Comparison of ENCODE assay signal across 38 cellular contexts in the genomic region with DNA sequence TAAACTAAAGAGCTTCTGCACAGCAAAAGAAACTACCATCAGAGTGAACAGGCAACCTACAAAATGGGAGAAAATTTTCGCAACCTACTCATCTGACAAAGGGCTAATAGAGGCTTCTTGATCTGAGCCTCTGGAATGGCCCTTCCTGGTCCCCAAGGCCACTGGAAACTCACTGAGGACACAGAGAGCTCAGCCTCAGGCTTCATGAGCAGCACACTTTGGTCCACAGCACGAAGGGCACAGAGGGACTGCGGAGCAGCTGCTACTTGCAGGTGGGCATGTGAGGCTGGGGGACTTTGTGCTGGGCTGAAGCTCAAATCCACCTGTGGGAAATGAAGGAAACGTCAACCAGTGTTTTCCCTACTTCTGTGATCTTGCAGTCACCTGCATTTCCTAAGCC. TPM values are rescaled to one million over a fixed set of nuclear protein-coding genes. Genes with fewer than 3 reads are reported as not detected.
"Had no signal": no experiment of that assay in that cellular context is flagged by ENCODE, and none has a peak within 500 bp of the region (broad histone marks: within the 10 kb centered on the region; RNA-seq: fewer than 3 reads in every experiment).

No MANE protein-coding gene starts in this region.

- DNase-seq: Karpas-422, Kasumi-1, MG63, MM.1S, MV-4-11, NCI-H1048, NCI-H1092, NCI-H1092 treated with DMSO at 0.1 percent for 48 hours, NCI-H1105, NCI-H1105 treated with DMSO at 0.1 percent for 48 hours, NCI-H1417, NCI-H1417 treated with DMSO at 0.1 percent for 48 hours, NCI-H1436, NCI-H1436 treated with DMSO at 0.1 percent for 48 hours, NCI-H146, NCI-H1694, NCI-H1694 treated with DMSO at 0.1 percent for 48 hours, NCI-H187, NCI-H187 treated with DMSO at 0.1 percent for 48 hours, NCI-H1930, NCI-H2029, NCI-H2029 treated with DMSO at 0.1 percent for 48 hours, NCI-H2081, NCI-H2081 treated with DMSO at 0.1 percent for 48 hours, NCI-H2107, NCI-H2171, NCI-H2171 treated with DMSO at 0.1 percent for 48 hours, NCI-H2227 treated with DMSO at 0.1 percent for 48 hours, NCI-H226, NCI-H345, NCI-H446, NCI-H446 treated with DMSO at 0.1 percent for 48 hours, NCI-H510A, NCI-H510A treated with DMSO at 0.1 percent for 48 hours had no signal

- H3K36me3 ChIP-seq: MG63 had no signal

- H3K9me3 ChIP-seq: MG63 had no signal

- H3K4me3 ChIP-seq: MG63 had no signal

- H3K27me3 ChIP-seq: MG63 had no signal

RNA-seq across cellular contexts. Expression of a gene that starts 27.4 kb away (rescaled TPM):
- total RNA-seq: LHCN-M2, M059J, MCF 10A, NCI-H460 had no signal
